Comparison of ENCODE assay signal across 18 cellular contexts in genomic region chr13:45747071-45747470, GRCh38. TPM values are rescaled to one million over a fixed set of nuclear protein-coding genes. Genes with fewer than 3 reads are reported as not detected.
"Had no signal": no experiment of that assay in that cellular context is flagged by ENCODE, and none has a peak within 500 bp of the region (broad histone marks: within the 10 kb centered on the region; RNA-seq: fewer than 3 reads in every experiment).

No MANE protein-coding gene starts in this region.

- H3K27me3 ChIP-seq: right lobe of liver, spleen, transverse colon had no signal

- H3K27ac ChIP-seq: esophagus squamous epithelium, psoas muscle, right lobe of liver, spleen, transverse colon had no signal

- DNase-seq: activated B cell treated with CpG ODN at 0.5 μM for 24 hours; activated CD4-positive, alpha-beta T cell treated with anti-CD3 and anti-CD28 coated beads, Interleukin-2, amount 10 ng/mL, durations not matched to agents 24 days and 14 days; activated CD8-positive, alpha-beta memory T cell treated with anti-CD3 and anti-CD28 coated beads for 24 hours; activated naive CD4-positive, alpha-beta T cell treated with anti-CD3 and anti-CD28 coated beads for 36 hours; esophagus squamous epithelium; foreskin fibroblast; head of caudate nucleus; left colon; occipital lobe; psoas muscle; right lobe of liver; spleen; stimulated activated CD4-positive, alpha-beta T cell treated with anti-CD3 and anti-CD28 coated beads, Interleukin-1b, Interleukin-23, amount 100 ng/mL, for 48 hours; stimulated activated naive B cell treated with anti-CD40 and anti-IgM and Interleukin-4, amounts not matched to agents 10 μg/mL and 1 μg/mL and 100 μg/mL, for 72 hours; transverse colon had no signal

- H3K9me3 ChIP-seq: esophagus squamous epithelium, psoas muscle, right lobe of liver, spleen, transverse colon had no signal

- H3K4me3 ChIP-seq: esophagus squamous epithelium, psoas muscle, right lobe of liver, spleen, transverse colon had no signal

- H3K4me1 ChIP-seq: psoas muscle, right lobe of liver, transverse colon had no signal

- H3K36me3 ChIP-seq: esophagus squamous epithelium, right lobe of liver, spleen, transverse colon had no signal

RNA-seq across cellular contexts. Expression of gene CBY2, which starts 45.0 kb away (rescaled TPM):
- total RNA-seq: activated B cell treated with CpG ODN at 0.5 μM for 24 hours; activated CD4-positive, alpha-beta T cell treated with anti-CD3 and anti-CD28 coated beads, Interleukin-2, amount 10 ng/mL, durations not matched to agents 24 days and 14 days; activated naive CD4-positive, alpha-beta T cell treated with anti-CD3 and anti-CD28 coated beads for 36 hours; cardiac septum; esophagus squamous epithelium; lung microvascular endothelial cell; occipital lobe; psoas muscle; right lobe of liver; subcutaneous adipose tissue; transverse colon had no signal
- polyA plus RNA-seq: psoas muscle, spleen had no signal
